Comparison of ENCODE assay signal across 4 cellular contexts in the genomic region with DNA sequence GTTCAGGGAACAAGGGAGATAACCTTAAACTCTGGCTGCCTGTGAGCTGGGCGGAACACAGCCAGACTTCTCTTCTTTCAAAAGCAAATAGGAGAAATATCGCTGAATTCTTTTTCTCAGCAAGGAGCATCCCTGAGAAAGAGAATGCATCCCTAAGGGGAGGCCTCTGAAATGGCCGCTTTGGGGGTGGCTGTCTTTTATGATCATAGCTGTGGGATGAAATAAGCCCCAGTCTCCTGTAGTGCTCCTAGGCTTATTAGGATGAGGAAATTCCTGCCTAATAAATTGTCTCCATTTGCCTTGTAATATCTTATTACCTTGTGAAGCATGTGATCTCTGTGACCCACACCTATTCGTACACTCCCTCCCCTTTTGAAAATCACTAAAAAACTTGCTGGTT. TPM values are rescaled to one million over a fixed set of nuclear protein-coding genes. Genes with fewer than 3 reads are reported as not detected.
"Had no signal": no experiment of that assay in that cellular context is flagged by ENCODE, and none has a peak within 500 bp of the region (broad histone marks: within the 10 kb centered on the region; RNA-seq: fewer than 3 reads in every experiment).

No MANE protein-coding gene starts in this region.

RNA-seq across cellular contexts. Expression of gene OR2Y1, which starts 39.4 kb away (rescaled TPM):
- total RNA-seq: LHCN-M2, M059J, MCF 10A, NCI-H460 had no signal

RNA-seq across cellular contexts. Expression of gene FLT4, which starts 51.0 kb away (rescaled TPM):
- total RNA-seq: M059J, MCF 10A had no signal
